Comparison of ENCODE assay signal across 18 cellular contexts in the genomic region with DNA sequence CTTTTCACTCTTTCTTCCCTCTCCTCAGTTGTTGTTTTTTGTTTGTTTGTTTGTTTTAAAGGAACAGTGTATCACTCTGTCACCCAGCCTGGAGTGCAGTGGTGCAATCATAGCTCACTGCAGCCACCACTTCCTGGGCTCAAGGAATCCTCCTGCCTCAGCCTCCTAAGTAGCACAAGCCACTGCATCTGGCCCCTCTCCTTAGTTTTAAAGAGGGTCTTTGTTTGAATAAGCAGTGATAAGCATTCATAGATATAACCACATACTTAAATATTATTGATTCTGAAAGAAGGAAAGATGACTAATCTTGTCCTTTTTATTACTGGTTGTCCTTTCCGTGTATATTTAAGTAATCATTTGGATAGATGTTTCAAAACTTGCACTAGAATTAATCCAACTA.
"Had no signal": no experiment of that assay in that cellular context is flagged by ENCODE, and none has a peak within 500 bp of the region (broad histone marks: within the 10 kb centered on the region; RNA-seq: fewer than 3 reads in every experiment).

No MANE protein-coding gene starts in this region.

- H3K4me3 Mint-ChIP-seq: T-cell had no signal

- H3K27ac Mint-ChIP-seq: T-cell had no signal

- H3K27me3 ChIP-seq: adrenal gland, dorsolateral prefrontal cortex, gastroesophageal sphincter, heart right ventricle, upper lobe of left lung had no signal

- H3K9me3 ChIP-seq: adrenal gland, gastroesophageal sphincter, heart right ventricle, lower lobe of right lung, upper lobe of left lung had no signal

- DNase-seq: activated CD4-positive, alpha-beta T cell treated with anti-CD3 and anti-CD28 coated beads for 4 hours; activated naive CD4-positive, alpha-beta T cell; activated T-cell treated with anti-CD3 and anti-CD28 coated beads, Interleukin-2, amount 50 U/mL, for 1 hour; adrenal gland; dorsolateral prefrontal cortex; heart right ventricle; left cardiac atrium; lower lobe of right lung; midbrain; stimulated activated CD4-positive, alpha-beta T cell treated with anti-CD3 and anti-CD28 coated beads, Interleukin-15, amount 100 ng/mL, for 24 hours; stimulated activated CD4-positive, alpha-beta T cell treated with anti-CD3 and anti-CD28 coated beads, Interleukin-4, amount 100 ng/mL, for 1 hour; stimulated activated naive CD4-positive, alpha-beta T cell treated with Interleukin-2 at 50 U/mL for 16 hours; T-cell; upper lobe of left lung; WERI-Rb-1 had no signal

- H3K27me3 Mint-ChIP-seq: T-cell had no signal

- H3K4me1 ChIP-seq: lower lobe of right lung, parathyroid adenoma had no signal

- H3K4me3 ChIP-seq: adrenal gland, dorsolateral prefrontal cortex, gastroesophageal sphincter, heart right ventricle, lower lobe of right lung, SK-N-MC, upper lobe of left lung had no signal

- H3K27ac ChIP-seq: adrenal gland, gastroesophageal sphincter, heart right ventricle, lower lobe of right lung, parathyroid adenoma, SK-N-MC, upper lobe of left lung, WERI-Rb-1 had no signal

- H3K9me3 Mint-ChIP-seq: T-cell had no signal

- ATAC-seq: gastroesophageal sphincter, heart right ventricle, left cardiac atrium, lower lobe of right lung, T-cell had no signal
